In genomic region chr22:44108806-44109385, GRCh38 we compare ENCODE assay signal across 1 cellular context.
TF ChIP-seq lines count a peak whose summit lies in the region.

No MANE protein-coding gene starts in this region.

TF ChIP-seq in H1, 55 proteins besides CTCF, POLR2A, EP300 and RAD21 (continued from another document):
- TF ChIP-seq KDM1A (IDR thresholded peaks at IDR 0.05; ENCODE audit: borderline replicate concordance, low read length) (no peak), RNF2 (IDR thresholded peaks at IDR 0.05; ENCODE audit: borderline replicate concordance, low read depth, low read length, missing control alignments, poor library complexity, severe bottlenecking) (no peak), SP1 (IDR thresholded peaks at IDR 0.05; ENCODE audit: low read depth, low read length) (no peak), CEBPB (IDR thresholded peaks at IDR 0.05; ENCODE audit: low read depth, low read length) (no peak), SP2 (IDR thresholded peaks at IDR 0.05; ENCODE audit: low read length) (no peak), EZH2 (IDR thresholded peaks at IDR 0.05; ENCODE audit: low read depth, low read length, severe bottlenecking) (no peak), TCF12 (IDR thresholded peaks at IDR 0.05; ENCODE audit: low read depth, low read length) (no peak), KDM4A (IDR thresholded peaks at IDR 0.05; ENCODE audit: low read depth, low read length, severe bottlenecking) (no peak), E2F6 (IDR thresholded peaks at IDR 0.05) (no peak), GABPA (IDR thresholded peaks at IDR 0.05; ENCODE audit: borderline replicate concordance, insufficient read depth, low read length) (no peak), FOSL1 (IDR thresholded peaks at IDR 0.05; ENCODE audit: insufficient read depth, low read depth, low read length) (no peak), SUZ12 (IDR thresholded peaks at IDR 0.05; ENCODE audit: low read length) (no peak), RXRA (IDR thresholded peaks at IDR 0.05; ENCODE audit: insufficient read depth, low read depth, low read length) (no peak), ASH2L (IDR thresholded peaks at IDR 0.05; ENCODE audit: low read length) (no peak), CREB1 (IDR thresholded peaks at IDR 0.05) (no peak), TEAD4 (IDR thresholded peaks at IDR 0.05; ENCODE audit: low read depth, low read length) (no peak), RFX5 (IDR thresholded peaks at IDR 0.05; ENCODE audit: borderline replicate concordance, low read depth, low read length) (no peak), SIX5 (IDR thresholded peaks at IDR 0.05; ENCODE audit: low read depth, low read length) (no peak)
TF ChIP-seq in H1: peak in this region for 0.
